ENCODE assay signal across 8 cellular contexts in the genomic region with DNA sequence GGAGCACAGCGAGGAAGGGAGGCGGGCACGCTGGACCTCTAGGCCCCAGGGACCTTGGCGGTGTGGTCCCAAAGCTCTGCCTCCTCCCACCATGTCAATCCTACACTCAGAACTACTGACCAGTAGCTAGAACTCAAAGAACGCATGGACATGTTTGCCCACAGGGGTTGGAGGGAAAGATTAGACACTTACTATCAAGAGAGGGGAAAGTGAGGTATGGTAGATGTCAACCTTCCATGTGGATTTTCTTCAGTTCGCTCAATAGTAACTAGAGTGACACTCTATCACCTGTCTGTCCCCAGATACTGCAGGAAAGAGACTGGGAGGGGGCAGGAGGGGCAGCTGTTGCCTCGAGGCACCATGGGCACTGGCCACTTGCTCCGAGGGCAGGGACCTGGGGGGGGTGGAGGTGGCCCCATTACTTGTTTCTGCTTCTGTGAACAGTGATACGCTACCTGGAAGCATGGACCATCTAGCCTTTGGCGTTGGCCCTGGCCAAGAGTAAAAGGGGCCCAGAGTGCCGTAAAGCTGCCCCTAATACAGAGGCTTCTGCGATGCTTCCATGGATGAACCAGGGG. TPM values are rescaled to one million over a fixed set of nuclear protein-coding genes. Genes with fewer than 3 reads are reported as not detected.
A peak's percentile ranks its signal among the peaks of the same experiment; 100 is the strongest.
DNase-seq lines count a peak whose midpoint lies in the region; ATAC-seq and TF ChIP-seq lines count a peak whose summit lies in the region.

No MANE protein-coding gene starts in this region.

- H3K9me3 ChIP-seq in ascending aorta, result no peaks in the 10 kb centered on the region
- H3K9me3 ChIP-seq in right lobe of liver, result no peaks in the 10 kb centered on the region
- no peaks in the 10 kb centered on the region for H3K9me3 ChIP-seq in thyroid gland

- peak overlapping the region; percentile 93 for H3K4me3 Mint-ChIP-seq in activated T-cell treated with anti-CD3 and anti-CD28 coated beads, Interleukin-2, amount 50 U/mL, for 24 hours

- H3K4me3 ChIP-seq in ascending aorta (peak overlapping the region; percentile 79 to 97), right lobe of liver (peak overlapping the region in 2 of 3 donors; percentile 86 to 93), thyroid gland (replicated peaks in 1 of 3) (peak overlapping the region in 1 of 3 donors; percentile 95)

- H3K9me3 Mint-ChIP-seq in activated T-cell treated with anti-CD3 and anti-CD28 coated beads, Interleukin-2, amount 50 U/mL, for 24 hours, result no peaks in the 10 kb centered on the region

- peaks cover 44% of the 10 kb centered on the region for H3K36me3 Mint-ChIP-seq in activated T-cell treated with anti-CD3 and anti-CD28 coated beads, Interleukin-2, amount 50 U/mL, for 24 hours (ENCODE audit: low read depth)

- intact Hi-C loops in ascending aorta (cut with DNase I) (loop anchor here (5.0 kb wide), 2 partner anchors 130 to 860 kb away; a partner anchor contains a TSS), right lobe of liver (cut with DNase I) (no loop called here), thyroid gland (cut with DNase I) (no loop called here)

- peaks cover 77% of the 10 kb centered on the region for H3K4me1 Mint-ChIP-seq in activated T-cell treated with anti-CD3 and anti-CD28 coated beads, Interleukin-2, amount 50 U/mL, for 24 hours (ENCODE audit: low read depth)

- peaks cover 20 to 57% of the 10 kb centered on the region in 2 donors for H3K4me1 ChIP-seq in ascending aorta
- H3K4me1 ChIP-seq in right lobe of liver, result peaks cover 0 to 58% (median 23%) of the 10 kb centered on the region in 4 donors
- peaks cover 47 to 54% of the 10 kb centered on the region in 2 donors for H3K4me1 ChIP-seq in thyroid gland

- no peaks in the 10 kb centered on the region for H3K36me3 ChIP-seq in ascending aorta
- no peaks in the 10 kb centered on the region for H3K36me3 ChIP-seq in right lobe of liver
- H3K36me3 ChIP-seq in thyroid gland, result no peaks in the 10 kb centered on the region

- no peak for DNase-seq in activated T-cell treated with anti-CD3 and anti-CD28 coated beads, Interleukin-2, amount 50 U/mL, for 24 hours
- no peak for DNase-seq in activated T-cell treated with anti-CD3 and anti-CD28 coated beads for 4 hours
- DNase-seq in ascending aorta (ENCODE audit: low spot score in 2 of 2), result no peak
- DNase-seq in right lobe of liver, result no peak
- no peak for DNase-seq in thyroid gland
- DNase-seq in stimulated activated naive CD4-positive, alpha-beta T cell treated with Interleukin-2 at 50 U/mL for 16 hours (lab: John Stamatoyannopoulos, UW), result no peak
- DNase-seq in SKM-1 (lab: John Stamatoyannopoulos, UW; ENCODE audit: unreplicated experiment), result no peak

- TF ChIP-seq CTCF in ascending aorta (IDR thresholded peaks at IDR 0.05) (no peak), right lobe of liver (IDR thresholded peaks at IDR 0.05) (no peak), thyroid gland (IDR thresholded peaks at IDR 0.05) (no peak)

- 79% methylated on average over 2 of the region's 12 CpGs for WGBS in right lobe of liver (ENCODE audit: insufficient coverage, low coverage, low lambda C conversion rate, missing lambda C conversion rate)
- WGBS in thyroid gland, 2 donors, result 64 to 71% methylated on average over 12 of the region's 12 CpGs

- H3K27ac ChIP-seq in ascending aorta (peak overlapping the region; percentile 96 to 98), right lobe of liver (peak overlapping the region in 2 of 3 donors; percentile 97 to 98), thyroid gland (peak overlapping the region in 2 of 3 donors; percentile 94 to 95)

- peak overlapping the region; percentile 65 for H3K27ac Mint-ChIP-seq in activated T-cell treated with anti-CD3 and anti-CD28 coated beads, Interleukin-2, amount 50 U/mL, for 24 hours

- H3K27me3 Mint-ChIP-seq in activated T-cell treated with anti-CD3 and anti-CD28 coated beads, Interleukin-2, amount 50 U/mL, for 24 hours, result no peaks in the 10 kb centered on the region

- no peak for ATAC-seq in right lobe of liver
- ATAC-seq in HG03280 (IDR thresholded peaks at IDR 0.05; ENCODE audit: unreplicated experiment), result no peak

- TF ChIP-seq POLR2A in right lobe of liver (IDR thresholded peaks at IDR 0.05) (no peak), thyroid gland (IDR thresholded peaks at IDR 0.05) (no peak)

- H3K27me3 ChIP-seq in ascending aorta, result no peaks in the 10 kb centered on the region
- no peaks in the 10 kb centered on the region for H3K27me3 ChIP-seq in right lobe of liver
- no peaks in the 10 kb centered on the region for H3K27me3 ChIP-seq in thyroid gland

RNA-seq across cellular contexts. Expression of a gene that starts 0.9 kb away (rescaled TPM):
- total RNA-seq in ascending aorta (42.4 TPM), right lobe of liver (10 to 100 TPM; 18.3 to 28.1 (median 21.1) TPM), thyroid gland (10 to 100 TPM; 67.7 to 92.9 (median 72.2) TPM)

RNA-seq across cellular contexts. Expression of a gene that starts 10.7 kb away (rescaled TPM):
- total RNA-seq in ascending aorta (9.2 TPM), right lobe of liver (10 to 100 TPM; 12.6 to 18.9 (median 15.1) TPM), thyroid gland (10 to 100 TPM; 30.3 to 38.5 (median 34.5) TPM)

RNA-seq across cellular contexts. Expression of a gene that starts 25.3 kb away (rescaled TPM):
- total RNA-seq in ascending aorta (30.0 TPM), right lobe of liver (10 to 100 TPM; 29.8 to 99.4 (median 54.1) TPM), thyroid gland (1 to 10 TPM in 2 of 4 donors, under 1 TPM in 2; 0.68 to 1.6 (median 1.00) TPM)

Comparison
In these comparisons a context has a peak if more than half of its experiments do, and no peak if none do; other contexts are left out.
1. RNA of a gene that starts 25.3 kb away (total RNA-seq): 29.8 to 99.4 TPM in right lobe of liver and 30.0 TPM in ascending aorta (single experiment); 0.68 to 1.6 TPM in thyroid gland; every median in the first group is over 10 times any median in the second.
2. Peak in every context shown above with its lines, with median percentiles within 50 percentile points of each other: H3K27ac ChIP-seq.